24 cellular contexts compared by ENCODE assay signal in the genomic region with DNA sequence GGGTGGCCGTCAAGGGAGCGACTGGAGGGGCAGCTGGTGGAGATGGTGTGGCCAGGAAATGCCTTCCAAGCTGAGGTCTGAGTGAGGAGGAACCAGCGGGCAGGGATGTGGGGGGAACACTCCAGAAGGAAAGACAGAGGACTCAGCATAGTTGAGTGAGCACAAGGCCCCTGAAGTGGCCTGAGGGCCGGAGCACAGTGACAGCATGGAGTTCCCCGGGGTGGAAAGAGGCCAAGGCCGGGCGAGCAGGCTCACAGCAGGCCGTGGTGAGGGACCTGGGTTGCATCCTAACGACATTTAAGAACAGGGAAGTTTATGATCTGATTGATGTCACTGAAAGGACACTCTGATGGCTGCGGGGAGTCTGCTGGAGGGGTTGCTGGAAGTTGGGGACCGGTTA. TPM values are rescaled to one million over a fixed set of nuclear protein-coding genes. Genes with fewer than 3 reads are reported as not detected.
"Had no signal": no experiment of that assay in that cellular context is flagged by ENCODE, and none has a peak within 500 bp of the region (broad histone marks: within the 10 kb centered on the region; RNA-seq: fewer than 3 reads in every experiment).

No MANE protein-coding gene starts in this region.

- H3K9me3 Mint-ChIP-seq: activated T-cell treated with anti-CD3 and anti-CD28 coated beads, Interleukin-2, amount 50 U/mL, for 72 hours; effector memory CD8-positive, alpha-beta T cell; neural crest cell had no signal

- ATAC-seq: activated T-cell treated with anti-CD3 and anti-CD28 coated beads, Interleukin-2, amount 50 U/mL, for 72 hours; effector memory CD8-positive, alpha-beta T cell; left colon; lower lobe of right lung had no signal

- H3K27ac Mint-ChIP-seq: activated T-cell treated with anti-CD3 and anti-CD28 coated beads, Interleukin-2, amount 50 U/mL, for 72 hours had no signal

- DNase-seq: activated CD4-positive, alpha-beta T cell treated with anti-CD3 and anti-CD28 coated beads, Interleukin-2, amount 50 U/mL, for 4 hours; activated effector memory CD4-positive, alpha-beta T cell treated with anti-CD3 and anti-CD28 coated beads, Interleukin-2, amount 50 U/mL, for 16 hours; activated naive CD4-positive, alpha-beta T cell treated with anti-CD3 and anti-CD28 coated beads, Interleukin-2, amount 50 U/mL, for 16 hours; activated T-cell treated with anti-CD3 and anti-CD28 coated beads, Interleukin-2, amount 50 U/mL, for 72 hours; effector memory CD8-positive, alpha-beta T cell; foreskin fibroblast; hippocampal formation; left colon; lower lobe of right lung; midbrain; ovary; spleen; stimulated activated CD4-positive, alpha-beta T cell treated with anti-CD3 and anti-CD28 coated beads, Interleukin-4, amount 100 ng/mL, for 4 hours; stimulated activated naive CD4-positive, alpha-beta T cell had no signal

- H3K4me3 Mint-ChIP-seq: activated T-cell treated with anti-CD3 and anti-CD28 coated beads, Interleukin-2, amount 50 U/mL, for 72 hours; effector memory CD8-positive, alpha-beta T cell; neural crest cell had no signal

- H3K27ac ChIP-seq: ascending aorta, lower lobe of right lung, ovary, WERI-Rb-1 had no signal

- H3K36me3 ChIP-seq: ovary, WERI-Rb-1 had no signal

- H3K9me3 ChIP-seq: ascending aorta, lower lobe of right lung, ovary, spleen had no signal

- H3K27me3 ChIP-seq: ascending aorta, ovary, spleen had no signal

- H3K4me3 ChIP-seq: ascending aorta, lower lobe of right lung, ovary, spleen had no signal

RNA-seq across cellular contexts. Expression of gene HTRA1, which starts 48.0 kb away (rescaled TPM):
- total RNA-seq: activated CD8-positive, alpha-beta memory T cell treated with anti-CD3 and anti-CD28 coated beads for 36 hours; activated T-cell treated with anti-CD3 and anti-CD28 coated beads, Interleukin-2, amount 50 U/mL, for 72 hours; T-helper 2 cell treated with Interferon-gamma antibody and Interleukin-4, amounts not matched to agents 100 ng/mL and 5 ng/mL, for 36 hours had no signal

RNA-seq across cellular contexts. Expression of gene DMBT1, which starts 51.2 kb away (rescaled TPM):
- total RNA-seq: activated CD8-positive, alpha-beta memory T cell treated with anti-CD3 and anti-CD28 coated beads for 36 hours; activated T-cell treated with anti-CD3 and anti-CD28 coated beads, Interleukin-2, amount 50 U/mL, for 72 hours; ascending aorta; dermis microvascular lymphatic vessel endothelial cell; neural crest cell; T-helper 2 cell treated with Interferon-gamma antibody and Interleukin-4, amounts not matched to agents 100 ng/mL and 5 ng/mL, for 36 hours had no signal

RNA-seq across cellular contexts. Expression of gene ARMS2, which starts 54.9 kb away (rescaled TPM):
- total RNA-seq: activated CD8-positive, alpha-beta memory T cell treated with anti-CD3 and anti-CD28 coated beads for 36 hours; activated T-cell treated with anti-CD3 and anti-CD28 coated beads, Interleukin-2, amount 50 U/mL, for 72 hours; ascending aorta; cerebellum; dermis microvascular lymphatic vessel endothelial cell; left colon; lower lobe of right lung; myocyte; neural crest cell; ovary; spleen; T-helper 2 cell treated with Interferon-gamma antibody and Interleukin-4, amounts not matched to agents 100 ng/mL and 5 ng/mL, for 36 hours; urinary bladder had no signal
- polyA plus RNA-seq: adipose tissue, ovary, spleen, urinary bladder had no signal
